29 cellular contexts compared by ENCODE assay signal in the genomic region with DNA sequence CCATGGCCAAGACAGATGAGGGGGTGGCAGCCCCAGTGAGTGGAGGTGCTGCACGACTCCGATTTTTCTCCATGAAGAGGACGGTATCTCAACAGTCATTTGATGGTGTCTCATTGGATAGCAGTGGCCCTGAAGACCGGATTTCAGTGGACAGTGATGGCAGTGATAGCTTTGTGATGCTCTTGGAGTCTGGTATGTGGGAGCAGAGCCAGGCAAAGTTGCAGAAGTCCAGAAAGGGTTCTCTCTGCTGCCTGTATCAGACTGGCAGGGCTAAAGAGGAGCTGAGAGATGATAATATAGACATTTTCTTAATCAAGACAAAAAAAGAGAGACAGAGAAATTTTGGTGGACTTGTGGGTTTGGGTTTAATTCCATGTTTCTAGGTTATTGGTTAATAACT.
"Had no signal": no experiment of that assay in that cellular context is flagged by ENCODE, and none has a peak within 500 bp of the region (broad histone marks: within the 10 kb centered on the region; RNA-seq: fewer than 3 reads in every experiment).

No MANE protein-coding gene starts in this region.

- H3K4me3 ChIP-seq: dorsolateral prefrontal cortex, esophagus squamous epithelium, lower lobe of right lung, prostate gland, sigmoid colon, suprapubic skin, tibial artery, upper lobe of left lung, uterus had no signal

- H3K36me3 ChIP-seq: prostate gland, uterus had no signal

- H3K79me2 ChIP-seq: parathyroid adenoma had no signal

- H3K9me3 ChIP-seq: esophagus squamous epithelium, lower lobe of right lung, prostate gland, sigmoid colon, suprapubic skin, tibial artery, upper lobe of left lung, uterus had no signal

- H3K27ac ChIP-seq: dorsolateral prefrontal cortex, epithelial cell of prostate, esophagus squamous epithelium, lower lobe of right lung, parathyroid adenoma, prostate gland, suprapubic skin, tibial artery had no signal

- H3K9me3 Mint-ChIP-seq: central memory CD8-positive, alpha-beta T cell; memory B cell; mesothelial cell of epicardium; naive B cell; nephron had no signal

- FAIRE-seq: islet of Langerhans, small intestine had no signal

- H2AFZ ChIP-seq: parathyroid adenoma had no signal

- H3K27me3 ChIP-seq: dorsolateral prefrontal cortex, esophagus squamous epithelium, sigmoid colon, suprapubic skin, tibial artery, upper lobe of left lung, uterus had no signal

- H3K4me1 Mint-ChIP-seq: central memory CD8-positive, alpha-beta T cell; memory B cell; mesothelial cell of epicardium; naive B cell had no signal

- H3K27ac Mint-ChIP-seq: memory B cell, mesothelial cell of epicardium had no signal

- ATAC-seq: left lobe of liver; lower lobe of right lung; stimulated activated naive CD8-positive, alpha-beta T cell treated with anti-CD3 and anti-CD28 coated beads, Interleukin-15, Interleukin-2, amounts not matched to agents 100 U/mL and 50 U/mL, for 24 hours had no signal

- DNase-seq: cortex of kidney; dorsolateral prefrontal cortex; effector CD8-positive, alpha-beta T cell; esophagus squamous epithelium; foreskin fibroblast; head of caudate nucleus; hypothalamus; kidney glomerular epithelial cell; lower lobe of right lung; naive B cell; retina; sigmoid colon; small intestine; stimulated activated CD4-positive, alpha-beta T cell treated with anti-CD3 and anti-CD28 coated beads, Interleukin-12 subunit alpha, Interleukin-12 subunit beta, amount 100 ng/mL, for 4 hours; stimulated activated CD4-positive, alpha-beta T cell treated with anti-CD3 and anti-CD28 coated beads, Interleukin-2, amount 100 ng/mL, for 48 hours; stimulated activated naive CD8-positive, alpha-beta T cell treated with anti-CD3 and anti-CD28 coated beads, Interleukin-15, Interleukin-2, amounts not matched to agents 100 U/mL and 50 U/mL, for 24 hours; tibial artery; upper lobe of left lung; uterus had no signal

- H3K9ac ChIP-seq: parathyroid adenoma had no signal

- H3K4me3 Mint-ChIP-seq: central memory CD8-positive, alpha-beta T cell; memory B cell; mesothelial cell of epicardium; nephron had no signal

- H3K4me1 ChIP-seq: esophagus squamous epithelium, lower lobe of right lung, parathyroid adenoma, prostate gland, suprapubic skin, tibial artery, uterus had no signal
